In genomic region chr1:66370462-66370907, GRCh38 we compare ENCODE assay signal across 10 cellular contexts.
DNase-seq lines count a peak whose midpoint lies in the region; ATAC-seq and TF ChIP-seq lines count a peak whose summit lies in the region.
"Had no signal": no experiment of that assay in that cellular context is flagged by ENCODE, and none has a peak within 500 bp of the region (broad histone marks: within the 10 kb centered on the region; RNA-seq: fewer than 3 reads in every experiment).

No MANE protein-coding gene starts in this region.

- no peak for DNase-seq in activated CD4-positive, CD25-positive, alpha-beta regulatory T cell (lab: John Stamatoyannopoulos, UW)
- DNase-seq in gastrocnemius medialis (no peak), DMS 273 (lab: John Stamatoyannopoulos, UW; ENCODE audit: unreplicated experiment) (no peak)
- no peak for DNase-seq in NK-92 treated with Interleukin-12 subunit alpha and Interleukin-12 subunit beta, amount 100 ng/mL, for 24 hours (lab: John Stamatoyannopoulos, UW)
- DNase-seq: MV-4-11 had no signal

- in situ Hi-C loops in gastrocnemius medialis (cut with MboI; ENCODE audit: low sequenced_read_pairs in 4 of 4): no loop called here

- peaks cover 48% of the 10 kb centered on the region for H3K36me3 Mint-ChIP-seq in activated naive CD8-positive, alpha-beta T cell

- H3K27ac Mint-ChIP-seq in activated naive CD8-positive, alpha-beta T cell: peak overlapping the region; percentile 98

- intact Hi-C loops in gastrocnemius medialis (cut with DNase I; ENCODE audit: low total_unique reads): no loop called here

- TF ChIP-seq POLR2A in gastrocnemius medialis (IDR thresholded peaks at IDR 0.05): no peak

- H3K4me3 Mint-ChIP-seq in activated naive CD8-positive, alpha-beta T cell: peak overlapping the region; percentile 82

- no peaks in the 10 kb centered on the region for H3K27me3 Mint-ChIP-seq in activated naive CD8-positive, alpha-beta T cell

- H3K4me1 ChIP-seq in gastrocnemius medialis: peaks cover 10 to 18% of the 10 kb centered on the region in 2 donors

- no peaks in the 10 kb centered on the region for H3K9me3 Mint-ChIP-seq in activated naive CD8-positive, alpha-beta T cell (ENCODE audit: low read depth)

- H3K9me3 ChIP-seq in gastrocnemius medialis: no peaks in the 10 kb centered on the region

- H3K36me3 ChIP-seq in gastrocnemius medialis: peaks cover 0 to 53% of the 10 kb centered on the region in 2 donors

- H3K4me3 ChIP-seq in gastrocnemius medialis: no peak overlapping the region

- TF ChIP-seq CTCF in gastrocnemius medialis (IDR thresholded peaks at IDR 0.05 in 4 of 5, conservative IDR thresholded peaks at IDR 0.05 in 1 of 5): no peak

- peak; percentile 7 to 9 for ATAC-seq in activated CD4-positive, CD25-positive, alpha-beta regulatory T cell treated with anti-CD3 and anti-CD28 coated beads, Interleukin-2, amount 50 U/mL, for 24 hours
- peak; percentile 27 for ATAC-seq in HG02938 (IDR thresholded peaks at IDR 0.05; ENCODE audit: unreplicated experiment)
- no peak for ATAC-seq in gastrocnemius medialis
- no peak for ATAC-seq in HG03442 (IDR thresholded peaks at IDR 0.05; ENCODE audit: unreplicated experiment)

- H3K27ac ChIP-seq in gastrocnemius medialis: peak overlapping the region; percentile 51 to 80 (median 71)
- H3K27ac ChIP-seq: RWPE1 had no signal

- peaks cover 94% of the 10 kb centered on the region for H3K4me1 Mint-ChIP-seq in activated naive CD8-positive, alpha-beta T cell (ENCODE audit: low read depth)

- no peaks in the 10 kb centered on the region for H3K27me3 ChIP-seq in gastrocnemius medialis

Comparison
In these comparisons a context has a peak if more than half of its experiments do, and no peak if none do; other contexts are left out.
1. ATAC-seq: peak in activated CD4-positive, CD25-positive, alpha-beta regulatory T cell treated with anti-CD3 and anti-CD28 coated beads, Interleukin-2, amount 50 U/mL, for 24 hours (2 of 2) and HG02938 (single experiment); none in gastrocnemius medialis (0 of 2) and HG03442 (single experiment).